1 cellular context compared by ENCODE assay signal in the genomic region with DNA sequence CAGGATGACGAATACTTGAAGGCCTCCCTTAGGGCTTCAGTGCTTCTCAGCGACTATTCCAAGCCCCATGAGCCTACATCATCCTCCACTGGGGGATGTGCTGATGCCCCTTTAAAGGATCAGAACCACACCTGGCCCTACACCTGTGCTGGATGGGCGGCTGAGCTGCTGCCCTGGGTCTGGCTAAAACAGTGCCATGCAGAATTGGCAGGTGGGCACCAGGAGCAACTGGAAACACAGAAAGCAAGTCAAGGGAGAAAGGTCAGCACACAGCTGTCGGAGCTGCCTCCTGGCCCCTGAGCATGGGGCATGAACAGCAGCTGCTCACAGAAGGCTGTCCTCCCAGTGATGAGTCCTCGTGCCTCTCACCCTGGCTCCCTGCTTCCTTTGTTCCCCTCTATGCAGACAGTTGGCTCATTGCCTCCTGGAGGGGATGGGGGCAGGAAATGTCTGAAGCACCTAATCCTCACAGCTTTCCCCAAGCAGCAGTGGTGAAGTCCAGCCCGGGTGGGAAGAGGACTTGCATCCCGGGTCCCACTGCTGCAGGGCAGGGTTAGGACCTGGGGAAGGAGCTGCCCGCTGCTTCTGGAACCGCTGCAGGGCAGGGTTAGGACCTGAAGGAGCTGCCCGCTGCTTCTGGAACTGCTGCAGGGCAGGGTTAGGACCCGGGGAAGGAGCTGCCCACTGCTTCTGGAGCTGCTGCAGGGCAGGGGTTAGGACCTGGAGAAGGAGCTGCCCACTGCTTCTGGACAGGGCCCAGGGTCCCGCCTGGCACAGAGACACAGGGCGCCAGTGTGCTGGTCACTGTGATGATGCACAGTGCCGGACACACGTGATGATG.
TF ChIP-seq lines count a peak whose summit lies in the region.

No MANE protein-coding gene starts in this region.

TF ChIP-seq in HepG2, 621 proteins besides CTCF, POLR2A, EP300 and RAD21 (continued from another document):
- TF ChIP-seq, protein P1, sequence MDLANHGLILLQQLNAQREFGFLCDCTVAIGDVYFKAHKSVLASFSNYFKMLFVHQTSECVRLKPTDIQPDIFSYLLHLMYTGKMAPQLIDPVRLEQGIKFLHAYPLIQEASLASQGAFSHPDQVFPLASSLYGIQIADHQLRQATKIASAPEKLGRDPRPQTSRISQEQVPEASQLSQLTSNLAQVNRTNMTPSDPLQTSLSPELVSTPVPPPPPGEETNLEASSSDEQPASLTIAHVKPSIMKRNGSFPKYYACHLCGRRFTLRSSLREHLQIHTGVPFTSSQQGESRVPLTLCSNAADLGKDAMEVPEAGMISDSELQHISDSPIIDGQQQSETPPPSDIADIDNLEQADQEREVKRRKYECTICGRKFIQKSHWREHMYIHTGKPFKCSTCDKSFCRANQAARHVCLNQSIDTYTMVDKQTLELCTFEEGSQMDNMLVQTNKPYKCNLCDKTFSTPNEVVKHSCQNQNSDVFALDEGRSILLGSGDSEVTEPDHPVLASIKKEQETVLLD (CRISPR knock-in tag; IDR thresholded peaks at IDR 0.05; ENCODE audit: low read depth), result no peak
- TF ChIP-seq SPEN (CRISPR knock-in tag; IDR thresholded peaks at IDR 0.05; ENCODE audit: low read depth) (no peak), ZNF816 (CRISPR knock-in tag; IDR thresholded peaks at IDR 0.05; ENCODE audit: borderline replicate concordance) (no peak), SMAD1 (CRISPR knock-in tag; IDR thresholded peaks at IDR 0.05; ENCODE audit: borderline replicate concordance, low read depth) (no peak), ZNF121 (CRISPR knock-in tag; IDR thresholded peaks at IDR 0.05) (no peak), TAF15 (IDR thresholded peaks at IDR 0.05; ENCODE audit: low read depth, low read length, poor library complexity, severe bottlenecking) (no peak), ZNF841 (CRISPR knock-in tag; IDR thresholded peaks at IDR 0.05; ENCODE audit: borderline replicate concordance) (no peak), ZNF839 (CRISPR knock-in tag; IDR thresholded peaks at IDR 0.05; ENCODE audit: borderline replicate concordance) (no peak), ZNF12 (CRISPR knock-in tag; IDR thresholded peaks at IDR 0.05) (no peak), ZFP90 (CRISPR knock-in tag; IDR thresholded peaks at IDR 0.05; ENCODE audit: borderline replicate concordance) (no peak)
- TF ChIP-seq, protein P2, sequence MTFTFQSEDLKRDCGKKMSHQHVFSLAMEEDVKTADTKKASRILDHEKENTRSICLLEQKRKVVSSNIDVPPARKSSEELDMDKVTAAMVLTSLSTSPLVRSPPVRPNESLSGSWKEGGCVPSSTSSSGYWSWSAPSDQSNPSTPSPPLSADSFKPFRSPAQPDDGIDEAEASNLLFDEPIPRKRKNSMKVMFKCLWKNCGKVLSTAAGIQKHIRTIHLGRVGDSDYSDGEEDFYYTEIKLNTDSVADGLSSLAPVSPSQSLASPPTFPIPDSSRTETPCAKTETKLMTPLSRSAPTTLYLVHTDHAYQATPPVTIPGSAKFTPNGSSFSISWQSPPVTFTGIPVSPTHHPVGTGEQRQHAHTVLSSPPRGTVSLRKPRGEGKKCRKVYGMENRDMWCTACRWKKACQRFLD (CRISPR knock-in tag; IDR thresholded peaks at IDR 0.05; ENCODE audit: borderline replicate concordance), result no peak
